Comparison of ENCODE assay signal across 10 cellular contexts in the genomic region with DNA sequence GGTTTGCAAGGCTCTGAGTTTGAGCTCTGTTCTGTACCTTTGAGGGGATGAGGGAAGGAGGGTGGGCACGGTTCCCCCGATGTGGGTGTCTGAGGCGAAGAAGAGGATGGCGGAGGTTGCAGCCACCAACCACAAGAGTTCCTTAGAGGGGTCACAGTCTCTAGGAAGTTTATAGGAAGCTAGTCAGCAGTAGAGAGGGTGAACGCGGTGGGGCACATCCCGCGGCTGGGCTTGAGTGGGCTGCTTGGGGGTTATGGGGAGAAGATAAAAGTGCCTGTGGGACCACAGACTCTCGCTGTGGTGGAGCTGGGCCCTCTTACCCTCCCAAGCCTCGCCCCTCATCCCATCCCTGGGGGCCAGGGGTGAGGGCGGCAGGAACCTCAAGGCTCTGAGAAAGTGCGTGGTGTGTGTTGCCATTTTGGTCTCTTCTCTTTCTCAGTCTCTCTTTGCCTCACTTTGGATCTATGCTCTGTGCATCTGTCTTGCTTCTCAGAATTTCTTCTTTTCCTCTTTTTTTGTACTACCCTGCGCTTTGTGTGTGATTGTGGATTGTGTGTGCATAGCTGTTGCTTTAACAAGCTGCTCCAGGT. TPM values are rescaled to one million over a fixed set of nuclear protein-coding genes. Genes with fewer than 3 reads are reported as not detected.
DNase-seq lines count a peak whose midpoint lies in the region; ATAC-seq and TF ChIP-seq lines count a peak whose summit lies in the region.
"Had no signal": no experiment of that assay in that cellular context is flagged by ENCODE, and none has a peak within 500 bp of the region (broad histone marks: within the 10 kb centered on the region; RNA-seq: fewer than 3 reads in every experiment).

No MANE protein-coding gene starts in this region.

- H3K27me3 ChIP-seq in right lobe of liver (no peaks in the 10 kb centered on the region), ascending aorta (no peaks in the 10 kb centered on the region)

- no peaks in the 10 kb centered on the region for H3K9me3 Mint-ChIP-seq in T-helper 1 cell treated with Interleukin-12 subunit alpha and Interleukin-12 subunit beta and Interleukin-4 antibody, amounts not matched to agents 30 μg/mL and 1 μg/mL, for 36 hours
- no peaks in the 10 kb centered on the region for H3K9me3 Mint-ChIP-seq in stimulated activated naive CD8-positive, alpha-beta T cell treated with anti-CD3 and anti-CD28 coated beads, Interleukin-15, Interleukin-2, amounts not matched to agents 100 ng/mL and 50 ng/mL, for 24 hours

- DNase-seq in T-helper 1 cell, result no peak
- peak; percentile 43 to 58 for DNase-seq in activated T-cell treated with anti-CD3 and anti-CD28 coated beads, Interleukin-2, amount 50 U/mL, for 48 hours
- no peak for DNase-seq in right lobe of liver
- DNase-seq in ascending aorta (ENCODE audit: low spot score in 2 of 2), result no peak
- no peak for DNase-seq in NCI-H1417 treated with DMSO at 0.1 percent for 48 hours (lab: John Stamatoyannopoulos, UW)

- ATAC-seq in right lobe of liver (peak; percentile 16 to 21 (median 16)), GM18519 (IDR thresholded peaks at IDR 0.05; ENCODE audit: low FRiP score, unreplicated experiment) (no peak)

- H3K36me3 Mint-ChIP-seq in T-helper 1 cell treated with Interleukin-12 subunit alpha and Interleukin-12 subunit beta and Interleukin-4 antibody, amounts not matched to agents 30 μg/mL and 1 μg/mL, for 36 hours (ENCODE audit: low read depth), result peaks cover 32% of the 10 kb centered on the region
- no peaks in the 10 kb centered on the region for H3K36me3 Mint-ChIP-seq in stimulated activated naive CD8-positive, alpha-beta T cell treated with anti-CD3 and anti-CD28 coated beads, Interleukin-15, Interleukin-2, amounts not matched to agents 100 ng/mL and 50 ng/mL, for 24 hours (ENCODE audit: low read depth)

- H3K27ac ChIP-seq in right lobe of liver (peak overlapping the region in 2 of 3 donors; percentile 38 to 47), ascending aorta (no peak overlapping the region)
- H3K27ac ChIP-seq: KMS-11 had no signal

- peak overlapping the region; percentile 92 for H3K27ac Mint-ChIP-seq in T-helper 1 cell treated with Interleukin-12 subunit alpha and Interleukin-12 subunit beta and Interleukin-4 antibody, amounts not matched to agents 30 μg/mL and 1 μg/mL, for 36 hours
- peak overlapping the region; percentile 76 for H3K27ac Mint-ChIP-seq in stimulated activated naive CD8-positive, alpha-beta T cell treated with anti-CD3 and anti-CD28 coated beads, Interleukin-15, Interleukin-2, amounts not matched to agents 100 ng/mL and 50 ng/mL, for 24 hours

- intact Hi-C loops in right lobe of liver (cut with DNase I) (no loop called here), ascending aorta (cut with DNase I) (no loop called here)

- no peaks in the 10 kb centered on the region for H3K36me3 ChIP-seq in right lobe of liver
- no peaks in the 10 kb centered on the region for H3K36me3 ChIP-seq in ascending aorta

- no peaks in the 10 kb centered on the region for H3K27me3 Mint-ChIP-seq in T-helper 1 cell treated with Interleukin-12 subunit alpha and Interleukin-12 subunit beta and Interleukin-4 antibody, amounts not matched to agents 30 μg/mL and 1 μg/mL, for 36 hours (ENCODE audit: low read depth)
- peaks cover 14% of the 10 kb centered on the region for H3K27me3 Mint-ChIP-seq in stimulated activated naive CD8-positive, alpha-beta T cell treated with anti-CD3 and anti-CD28 coated beads, Interleukin-15, Interleukin-2, amounts not matched to agents 100 ng/mL and 50 ng/mL, for 24 hours

- peak overlapping the region; percentile 100 for H3K4me3 Mint-ChIP-seq in T-helper 1 cell treated with Interleukin-12 subunit alpha and Interleukin-12 subunit beta and Interleukin-4 antibody, amounts not matched to agents 30 μg/mL and 1 μg/mL, for 36 hours
- H3K4me3 Mint-ChIP-seq in stimulated activated naive CD8-positive, alpha-beta T cell treated with anti-CD3 and anti-CD28 coated beads, Interleukin-15, Interleukin-2, amounts not matched to agents 100 ng/mL and 50 ng/mL, for 24 hours, result peak overlapping the region; percentile 74

- TF ChIP-seq CTCF in right lobe of liver (IDR thresholded peaks at IDR 0.05) (no peak), ascending aorta (IDR thresholded peaks at IDR 0.05) (no peak)

- H3K4me3 ChIP-seq in right lobe of liver (peak overlapping the region in 2 of 3 donors; percentile 11 to 31), ascending aorta (peak overlapping the region in 1 of 2 donors; percentile 30)

- H3K4me1 ChIP-seq in right lobe of liver (no peaks in the 10 kb centered on the region), ascending aorta (no peaks in the 10 kb centered on the region)

- 60% methylated on average over 2 of the region's 13 CpGs for whole genome bisulfite sequencing in right lobe of liver (ENCODE audit: insufficient coverage, low coverage, low lambda C conversion rate, missing lambda C conversion rate)

- H3K9me3 ChIP-seq in right lobe of liver, result no peaks in the 10 kb centered on the region
- H3K9me3 ChIP-seq in ascending aorta, result no peaks in the 10 kb centered on the region

- TF ChIP-seq POLR2A in right lobe of liver (IDR thresholded peaks at IDR 0.05), result no peak

- H3K4me1 Mint-ChIP-seq in T-helper 1 cell treated with Interleukin-12 subunit alpha and Interleukin-12 subunit beta and Interleukin-4 antibody, amounts not matched to agents 30 μg/mL and 1 μg/mL, for 36 hours (ENCODE audit: low read depth), result peaks cover 51% of the 10 kb centered on the region
- peaks cover 49% of the 10 kb centered on the region for H3K4me1 Mint-ChIP-seq in stimulated activated naive CD8-positive, alpha-beta T cell treated with anti-CD3 and anti-CD28 coated beads, Interleukin-15, Interleukin-2, amounts not matched to agents 100 ng/mL and 50 ng/mL, for 24 hours (ENCODE audit: low read depth)

RNA-seq across cellular contexts. Expression of gene CD4, which starts 2.7 kb away (rescaled TPM):
- total RNA-seq in right lobe of liver, result 10 to 100 TPM; 10.0 to 41.6 (median 28.1) TPM
- 2.6 TPM for total RNA-seq in ascending aorta
- total RNA-seq: A172 had no signal

RNA-seq across cellular contexts. Expression of gene LAG3, which starts 19.7 kb away (rescaled TPM):
- 1 to 10 TPM in 4 of 6 experiments, under 1 TPM in 2; 0.18 to 2.3 (median 1.4) TPM for total RNA-seq in right lobe of liver
- not detected for total RNA-seq in ascending aorta
- total RNA-seq: A172 had no signal

RNA-seq across cellular contexts. Expression of gene PTMS, which starts 25.9 kb away (rescaled TPM):
- total RNA-seq in right lobe of liver, result 100 to 1,000 TPM; 113 to 484 (median 404) TPM
- 361 TPM for total RNA-seq in ascending aorta

RNA-seq across cellular contexts. Expression of gene GPR162, which starts 29.6 kb away (rescaled TPM):
- total RNA-seq in right lobe of liver, result 1 to 10 TPM in 4 of 6 experiments, under 1 TPM in 2; 0.37 to 3.1 (median 2.1) TPM
- 9.4 TPM for total RNA-seq in ascending aorta

RNA-seq across cellular contexts. Expression of gene P3H3, which starts 36.2 kb away (rescaled TPM):
- total RNA-seq in right lobe of liver, result 1 to 10 TPM in 5 of 6 experiments, under 1 TPM in 1; 0.98 to 2.1 (median 1.5) TPM
- total RNA-seq in ascending aorta, result 62.2 TPM

Comparison
In these comparisons a context has a peak if more than half of its experiments do, and no peak if none do; other contexts are left out.
1. DNase-seq: peak in activated T-cell treated with anti-CD3 and anti-CD28 coated beads, Interleukin-2, amount 50 U/mL, for 48 hours (2 of 2); none in T-helper 1 cell (0 of 5), right lobe of liver (0 of 3), ascending aorta (0 of 2) and NCI-H1417 treated with DMSO at 0.1 percent for 48 hours (single experiment).
2. H3K27ac ChIP-seq: peak in right lobe of liver (2 of 3); none in ascending aorta (0 of 2).